ENCODE assay signal across 14 cellular contexts in the genomic region with DNA sequence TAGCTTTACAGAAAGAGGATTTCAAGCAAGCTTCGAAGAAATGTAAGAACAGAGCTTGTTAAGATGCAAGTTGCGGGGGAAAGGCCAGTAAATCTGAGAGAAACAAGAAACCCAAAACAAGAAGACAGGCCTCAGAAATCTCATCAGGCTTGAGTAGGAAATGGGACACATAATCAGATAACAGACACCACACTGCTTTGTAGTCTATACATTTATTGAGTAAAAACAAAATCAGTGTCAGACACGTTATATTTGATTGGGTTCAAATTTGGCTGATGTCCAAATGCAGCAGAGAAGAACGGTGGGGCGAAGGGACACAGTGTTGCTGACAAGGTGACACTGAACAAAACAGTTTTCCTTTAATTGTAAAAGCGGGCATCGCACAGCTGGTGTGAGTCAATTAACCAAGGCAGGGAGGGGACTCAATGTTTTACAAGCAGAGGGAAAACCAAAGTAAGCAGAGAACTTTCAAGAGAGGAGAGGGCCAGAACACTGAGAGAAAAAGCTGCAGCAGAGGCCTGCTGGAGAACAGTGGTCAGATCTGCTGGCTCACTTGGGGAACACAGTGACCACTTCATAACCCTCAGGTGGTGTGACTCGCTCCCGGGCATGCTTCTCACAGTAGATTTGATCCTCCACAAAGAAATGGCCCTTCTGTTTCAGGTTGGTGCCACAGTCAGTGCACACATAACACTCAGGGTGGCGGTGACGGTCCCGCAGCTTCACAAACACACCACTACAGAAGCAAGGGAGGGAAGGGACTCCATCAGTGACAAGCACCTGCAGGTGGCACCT. TPM values are rescaled to one million over a fixed set of nuclear protein-coding genes. Genes with fewer than 3 reads are reported as not detected.
DNase-seq lines count a peak whose midpoint lies in the region; ATAC-seq lines count a peak whose summit lies in the region.
"Had no signal": no experiment of that assay in that cellular context is flagged by ENCODE, and none has a peak within 500 bp of the region (broad histone marks: within the 10 kb centered on the region; RNA-seq: fewer than 3 reads in every experiment).

No MANE protein-coding gene starts in this region.

- DNase-seq in NCI-H748 (lab: John Stamatoyannopoulos, UW; ENCODE audit: unreplicated experiment) (peak; percentile 2), NCI-H748 treated with DMSO at 0.1 percent for 48 hours (lab: John Stamatoyannopoulos, UW) (no peak), LHCN-M2 (ENCODE audit: low read depth) (peak; percentile 74), amniotic epithelial cell (ENCODE audit: low read depth) (peak; percentile 5), myocyte (ENCODE audit: low read depth) (peak; percentile 49), DMS79 (lab: John Stamatoyannopoulos, UW) (no peak), NCI-H446 treated with DMSO at 0.1 percent for 48 hours (lab: John Stamatoyannopoulos, UW) (no peak)
- DNase-seq: amygdala; effector CD8-positive, alpha-beta T cell; glutamatergic neuron; left cardiac atrium; small intestine had no signal

- ATAC-seq in GM19455 (IDR thresholded peaks at IDR 0.05; ENCODE audit: unreplicated experiment), result no peak

RNA-seq across cellular contexts. Expression of a gene that starts 43.5 kb away (rescaled TPM):
- not detected in 2 replicates for total RNA-seq in LHCN-M2 (2014; rRNA removed)
- polyA plus RNA-seq in LHCN-M2 (2012), result not detected
- not detected in 2 replicates for total RNA-seq in myocyte
- 0.08 TPM for polyA plus RNA-seq in myocyte (2012)
- total RNA-seq: left cardiac atrium, neural crest cell had no signal
- polyA plus RNA-seq: small intestine had no signal

RNA-seq across cellular contexts. Expression of a gene that starts 53.2 kb away (rescaled TPM):
- total RNA-seq in LHCN-M2 (2014; rRNA removed), result 5.1 and 6.3 TPM in 2 replicates
- polyA plus RNA-seq in LHCN-M2 (2012), result 167 TPM
- 2.1 and 3.9 TPM in 2 replicates for total RNA-seq in myocyte
- 213 TPM for polyA plus RNA-seq in myocyte (2012)

Comparison
In these comparisons a context has a peak if more than half of its experiments do, and no peak if none do; other contexts are left out.
1. DNase-seq: peak in NCI-H748 (single experiment), LHCN-M2 (single experiment), amniotic epithelial cell (single experiment) and myocyte (single experiment); none in NCI-H748 treated with DMSO at 0.1 percent for 48 hours (single experiment), DMS79 (single experiment) and NCI-H446 treated with DMSO at 0.1 percent for 48 hours (single experiment).